In the genomic region with DNA sequence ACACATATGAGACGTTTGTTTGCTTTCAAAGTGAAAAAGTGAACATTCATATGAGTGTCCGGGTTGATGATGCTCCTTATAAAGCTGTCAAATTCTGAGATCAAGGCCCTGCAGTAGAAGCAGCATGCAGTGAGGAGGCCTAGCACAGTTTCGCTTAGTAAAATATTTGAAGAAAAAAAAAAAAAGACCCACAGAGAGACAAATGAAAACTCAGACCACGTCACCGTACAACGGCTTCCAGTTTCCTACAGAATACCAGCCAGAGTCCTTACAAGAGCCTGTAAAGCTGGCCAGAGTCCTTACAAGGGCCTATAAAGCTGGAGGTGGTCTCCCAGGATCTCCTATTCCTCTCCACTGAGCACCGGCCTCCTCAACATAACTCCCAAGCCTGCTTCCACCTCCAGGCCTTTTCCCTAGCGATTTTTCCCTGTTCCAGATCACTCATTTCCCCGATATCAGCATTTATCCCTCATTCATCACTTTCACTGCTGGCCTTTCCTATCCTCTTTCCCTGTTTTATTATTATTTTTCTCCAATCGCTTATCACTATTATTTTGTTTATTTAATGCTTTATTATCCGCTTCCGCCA, we compare ENCODE assay signal across 8 cellular contexts. TPM values are rescaled to one million over a fixed set of nuclear protein-coding genes. Genes with fewer than 3 reads are reported as not detected.
DNase-seq lines count a peak whose midpoint lies in the region; ATAC-seq and TF ChIP-seq lines count a peak whose summit lies in the region.

No MANE protein-coding gene starts in this region.

- peak overlapping the region; percentile 74 for H3K18ac ChIP-seq in IMR-90 (ENCODE audit: low read depth, low read length)

- H3K9me3 Mint-ChIP-seq in T-helper 1 cell treated with Interleukin-12 subunit alpha and Interleukin-12 subunit beta and Interleukin-4 antibody, amounts not matched to agents 30 μg/mL and 1 μg/mL, for 36 hours: no peaks in the 10 kb centered on the region

- no CpG with 5 or more reads among the region's 12 CpGs for whole genome bisulfite sequencing in IMR-90 (ENCODE audit: extremely low coverage in 2 of 2, insufficient read length in 1 of 2), 2 experiments
- 14 to 19% methylated on average over 12 of the region's 12 CpGs for WGBS in thyroid gland, 2 donors

- H4K5ac ChIP-seq in IMR-90 (ENCODE audit: low read depth, low read length): peak overlapping the region; percentile 91

- peaks cover 7% of the 10 kb centered on the region; the same call in 1 of the 2 replicates for H4K20me1 ChIP-seq in IMR-90 (ENCODE audit: insufficient read depth, low read length)

- POLR2A ChIA-PET in IMR-90 (lab: Charles Lee; ENCODE audit: unreplicated experiment): interaction anchor here (0.7 kb wide), 1 partner anchor 312 kb away, joined by 6 read pairs; a partner anchor contains a TSS

- TF ChIP-seq POLR2A in IMR-90 (IDR thresholded peaks at IDR 0.05; ENCODE audit: low read depth, low read length) (no peak), thyroid gland (IDR thresholded peaks at IDR 0.05) (no peak)

- peak overlapping the region; percentile 71 for H3K9ac ChIP-seq in IMR-90 (ENCODE audit: low read depth, low read length)
- H3K9ac ChIP-seq in duodenal mucosa (ENCODE audit: low read depth in 1 of 2, low read length in 2 of 2): peak overlapping the region; percentile 92 to 93

- H3K4me3 Mint-ChIP-seq in T-helper 1 cell treated with Interleukin-12 subunit alpha and Interleukin-12 subunit beta and Interleukin-4 antibody, amounts not matched to agents 30 μg/mL and 1 μg/mL, for 36 hours: peak overlapping the region; percentile 88

- H3K27ac Mint-ChIP-seq in T-helper 1 cell treated with Interleukin-12 subunit alpha and Interleukin-12 subunit beta and Interleukin-4 antibody, amounts not matched to agents 30 μg/mL and 1 μg/mL, for 36 hours: peak overlapping the region; percentile 98

- in situ Hi-C loops in IMR-90 (cut with MboI; ENCODE audit: low sequenced_read_pairs): no loop called here

- H3K4ac ChIP-seq in IMR-90 (ENCODE audit: low read depth, low read length): peak overlapping the region; percentile 86

- peaks cover 3% of the 10 kb centered on the region; the same call in 1 of the 2 replicates for H3K9me1 ChIP-seq in IMR-90 (ENCODE audit: insufficient read depth, low read length)

- peaks cover 26% of the 10 kb centered on the region for H3K36me3 Mint-ChIP-seq in T-helper 1 cell treated with Interleukin-12 subunit alpha and Interleukin-12 subunit beta and Interleukin-4 antibody, amounts not matched to agents 30 μg/mL and 1 μg/mL, for 36 hours (ENCODE audit: low read depth)

- peaks cover 56% of the 10 kb centered on the region for H3K4me1 Mint-ChIP-seq in T-helper 1 cell treated with Interleukin-12 subunit alpha and Interleukin-12 subunit beta and Interleukin-4 antibody, amounts not matched to agents 30 μg/mL and 1 μg/mL, for 36 hours (ENCODE audit: low read depth)

- intact Hi-C loops in IMR-90 (cut with micrococcal nuclease): loop anchor here (1.0 to 5.0 kb wide), 2 partner anchors 15 to 79 kb away; a partner anchor contains a TSS
- intact Hi-C loops in thyroid gland (cut with DNase I): no loop called here

- peaks cover 2% of the 10 kb centered on the region; the same call in 1 of the 2 replicates for H3K4me1 ChIP-seq in IMR-90 (ENCODE audit: control insufficient read depth, insufficient read depth, low read length)
- H3K4me1 ChIP-seq in duodenal mucosa (ENCODE audit: control insufficient read depth in 1 of 2, insufficient read depth in 2 of 2, low read length in 2 of 2): peaks cover 31 to 35% of the 10 kb centered on the region in 2 donors
- peaks cover 17 to 23% of the 10 kb centered on the region in 2 donors for H3K4me1 ChIP-seq in thyroid gland

- peak; percentile 38 for DNase-seq in GDM1 (lab: John Stamatoyannopoulos, UW)
- peak; percentile 77 for DNase-seq in IMR-90
- DNase-seq in mucosa of gallbladder (ENCODE audit: low spot score): peak; percentile 32
- peak; percentile 16 to 24 for DNase-seq in thyroid gland
- DNase-seq in NCI-H2107 treated with DMSO at 0.1 percent for 48 hours (lab: John Stamatoyannopoulos, UW; ENCODE audit: unreplicated experiment): no peak

- H3K27me3 ChIP-seq in IMR-90 (ENCODE audit: control insufficient read depth, insufficient read depth, low read length) (no peaks in the 10 kb centered on the region), duodenal mucosa (ENCODE audit: control insufficient read depth in 1 of 2, insufficient read depth in 2 of 2, low read length in 2 of 2) (no peaks in the 10 kb centered on the region), thyroid gland (no peaks in the 10 kb centered on the region)

- peak overlapping the region; percentile 91 for H3K56ac ChIP-seq in IMR-90 (ENCODE audit: extremely low read depth, insufficient read depth, low read length)

- no TSS peak for BruUV-seq in IMR-90 (replicated peaks; lab: Mats Ljungman, UMichigan)

- peak overlapping the region; percentile 53 for H2BK20ac ChIP-seq in IMR-90 (ENCODE audit: low read depth, low read length)

- H2BK15ac ChIP-seq in IMR-90 (ENCODE audit: low read depth, low read length): peak overlapping the region; percentile 64; the same call in 2 of the 3 replicates

- H3K79me1 ChIP-seq in IMR-90 (ENCODE audit: low read depth in 1 of 2, low read length in 2 of 2): peaks cover 7 to 20% of the 10 kb centered on the region in 2 experiments; a peak in 3 of 4 replicates

- H2AFZ ChIP-seq in IMR-90 (replicated peaks; ENCODE audit: low read length, poor library complexity): peak overlapping the region; percentile 89

- H2AK9ac ChIP-seq in IMR-90 (replicated peaks; ENCODE audit: low read depth, low read length, poor library complexity): peak overlapping the region; percentile 33

- H3K14ac ChIP-seq in IMR-90 (replicated peaks; ENCODE audit: low read depth, low read length): peak overlapping the region; percentile 74

- CTCF ChIA-PET in IMR-90 (lab: Yijun Ruan, JAX): interaction anchor here (1.2 kb wide), 1 partner anchor 195 kb away, joined by 3 read pairs; no protein-coding TSS in a partner anchor

- peak overlapping the region; percentile 77 for H2BK5ac ChIP-seq in IMR-90 (ENCODE audit: low read depth, low read length, poor library complexity, severe bottlenecking)

- H3K27ac ChIP-seq in IMR-90 (ENCODE audit: insufficient read depth, low read length) (peak overlapping the region; percentile 90), duodenal mucosa (ENCODE audit: low read depth, low read length) (peak overlapping the region; percentile 83), thyroid gland (peak overlapping the region; percentile 85 to 97 (median 93))

- H4K91ac ChIP-seq in IMR-90 (ENCODE audit: insufficient read depth, low read depth, low read length): peak overlapping the region; percentile 90

- peak overlapping the region; percentile 74 to 85 for H4K8ac ChIP-seq in IMR-90 (ENCODE audit: low read depth in 2 of 2, low read length in 2 of 2)

- H3K4me3 ChIP-seq in IMR-90 (ENCODE audit: insufficient read depth, low read depth, low read length) (peak overlapping the region; percentile 62), duodenal mucosa (ENCODE audit: low read depth in 1 of 2, low read length in 2 of 2) (peak overlapping the region; percentile 87 to 89), thyroid gland (replicated peaks in 1 of 3) (peak overlapping the region in 2 of 3 donors; percentile 35 to 92)

- H3K9me3 ChIP-seq in IMR-90 (ENCODE audit: control insufficient read depth, insufficient read depth, low read length) (no peaks in the 10 kb centered on the region), duodenal mucosa (ENCODE audit: control insufficient read depth in 1 of 2, low read length in 2 of 2) (no peaks in the 10 kb centered on the region), thyroid gland (no peaks in the 10 kb centered on the region)

- peak overlapping the region; percentile 23; the same call in 1 of the 2 replicates for H2AK5ac ChIP-seq in IMR-90 (ENCODE audit: low read depth, low read length)

- TF ChIP-seq RAD21 in IMR-90 (IDR thresholded peaks at IDR 0.05; ENCODE audit: low read length): no peak

- H3K4me2 ChIP-seq in IMR-90 (ENCODE audit: low read depth, low read length): peak overlapping the region; percentile 75

- H2BK120ac ChIP-seq in IMR-90 (ENCODE audit: low read depth, low read length): peak overlapping the region; percentile 65

- TF ChIP-seq CTCF in IMR-90 (conservative IDR thresholded peaks at IDR 0.05; ENCODE audit: low read depth, low read length): no peak
- TF ChIP-seq CTCF in thyroid gland (IDR thresholded peaks at IDR 0.05): no peak

- H3K27me3 Mint-ChIP-seq in T-helper 1 cell treated with Interleukin-12 subunit alpha and Interleukin-12 subunit beta and Interleukin-4 antibody, amounts not matched to agents 30 μg/mL and 1 μg/mL, for 36 hours (ENCODE audit: low read depth): peaks cover 9% of the 10 kb centered on the region

- dilution Hi-C loops in IMR-90 (cut with HindIII; ENCODE audit: low sequenced_read_pairs, unreplicated experiment): no loop called here

- H3K36me3 ChIP-seq in IMR-90 (ENCODE audit: control insufficient read depth, insufficient read depth, low read length) (peaks cover 3% of the 10 kb centered on the region; the same call in 1 of the 2 replicates), duodenal mucosa (ENCODE audit: control insufficient read depth in 1 of 2, insufficient read depth in 2 of 2, low read length in 2 of 2) (no peaks in the 10 kb centered on the region), thyroid gland (no peaks in the 10 kb centered on the region)

- H3K23ac ChIP-seq in IMR-90 (ENCODE audit: low read depth, low read length): peak overlapping the region; percentile 91

- no peak for ATAC-seq in IMR-90 (ENCODE audit: low read depth)
- ATAC-seq in HG03196 (IDR thresholded peaks at IDR 0.05; ENCODE audit: unreplicated experiment): no peak

TF ChIP-seq in IMR-90, 13 proteins besides CTCF, POLR2A, EP300 and RAD21 (continues in another document):
- no peak for TF ChIP-seq FOS (IDR thresholded peaks at IDR 0.05; ENCODE audit: low read depth, low read length)
- no peak for TF ChIP-seq BHLHE40 (IDR thresholded peaks at IDR 0.05; ENCODE audit: low read depth, low read length)
- TF ChIP-seq MAZ (IDR thresholded peaks at IDR 0.05; ENCODE audit: borderline replicate concordance, low read depth, low read length): no peak
- TF ChIP-seq MXI1 (IDR thresholded peaks at IDR 0.05; ENCODE audit: borderline replicate concordance, low read depth, low read length): no peak

RNA-seq across cellular contexts. Expression of a gene that starts 1.5 kb away (rescaled TPM):
- 49.2 and 50.2 TPM in 2 replicates for total RNA-seq in IMR-90 (2012; rRNA removed)
- 36.0 and 46.4 TPM in 2 replicates for polyA plus RNA-seq in IMR-90 (2012; rRNA removed)
- 13.5 and 14.4 TPM in 2 replicates for polyA plus RNA-seq in IMR-90 (2012; cell fraction: cytosol; rRNA removed)
- 4.4 and 20.9 TPM in 2 replicates for polyA plus RNA-seq in IMR-90 (2012; cell fraction: nucleus; rRNA removed; ENCODE audit: low replicate concordance)
- total RNA-seq in mucosa of gallbladder: 55.8 TPM
- 10 to 100 TPM; 54.6 to 68.4 (median 63.8) TPM for total RNA-seq in thyroid gland

RNA-seq across cellular contexts. Expression of a gene that starts 36.6 kb away (rescaled TPM):
- total RNA-seq in IMR-90 (2012; rRNA removed) (not detected in 2 replicates), mucosa of gallbladder (not detected), thyroid gland (not detected)
- not detected in 2 replicates for polyA plus RNA-seq in IMR-90 (2012; rRNA removed)
- not detected in 2 replicates for polyA plus RNA-seq in IMR-90 (2012; cell fraction: cytosol; rRNA removed)
- polyA plus RNA-seq in IMR-90 (2012; cell fraction: nucleus; rRNA removed; ENCODE audit: low replicate concordance): not detected in 2 replicates
